In genomic region chr9:112422417-112423148, GRCh38 we compare ENCODE assay signal across 27 cellular contexts.
"Had no signal": no experiment of that assay in that cellular context is flagged by ENCODE, and none has a peak within 500 bp of the region (broad histone marks: within the 10 kb centered on the region; RNA-seq: fewer than 3 reads in every experiment).

No MANE protein-coding gene starts in this region.

- H3K4me3 Mint-ChIP-seq: activated CD4-positive, alpha-beta memory T cell treated with anti-CD3 and anti-CD28 coated beads, Interleukin-2, amount 10 ng/mL, durations not matched to agents 7 days and 5 days; activated CD4-positive, alpha-beta T cell treated with anti-CD3 and anti-CD28 coated beads, Interleukin-2, amount 10 ng/mL, durations not matched to agents 24 days and 14 days; activated T-cell treated with anti-CD3 and anti-CD28 coated beads, Interleukin-2, amount 50 U/mL, for 4 hours; brain; effector memory CD8-positive, alpha-beta T cell; natural killer cell treated with Interleukin-12 subunit alpha and Interleukin-12 subunit beta and Interleukin-15 and Interleukin-18, amount 100 ng/mL, for 72 hours; T-helper 2 cell treated with Interferon-gamma antibody and Interleukin-4, amounts not matched to agents 5 μg/mL and 100 μg/mL, for 36 hours had no signal

- H3K9me3 Mint-ChIP-seq: activated CD4-positive, alpha-beta memory T cell treated with anti-CD3 and anti-CD28 coated beads, Interleukin-2, amount 10 ng/mL, durations not matched to agents 7 days and 5 days; activated CD4-positive, alpha-beta T cell treated with anti-CD3 and anti-CD28 coated beads, Interleukin-2, amount 10 ng/mL, durations not matched to agents 24 days and 14 days; activated naive CD4-positive, alpha-beta T cell treated with anti-CD3 and anti-CD28 coated beads, Interleukin-2, amount 50 U/mL, for 72 hours; activated T-cell treated with anti-CD3 and anti-CD28 coated beads, Interleukin-2, amount 50 U/mL, for 4 hours; brain; effector memory CD8-positive, alpha-beta T cell; natural killer cell treated with Interleukin-12 subunit alpha and Interleukin-12 subunit beta and Interleukin-15 and Interleukin-18, amount 100 ng/mL, for 72 hours; T-helper 2 cell treated with Interferon-gamma antibody and Interleukin-4, amounts not matched to agents 5 μg/mL and 100 μg/mL, for 36 hours had no signal

- H3K4me1 Mint-ChIP-seq: activated CD4-positive, alpha-beta memory T cell treated with anti-CD3 and anti-CD28 coated beads, Interleukin-2, amount 10 ng/mL, durations not matched to agents 7 days and 5 days; brain had no signal

- ATAC-seq: activated T-cell treated with anti-CD3 and anti-CD28 coated beads, Interleukin-2, amount 50 U/mL, for 4 hours; effector memory CD8-positive, alpha-beta T cell; mucosa of descending colon; natural killer cell treated with Interleukin-12 subunit alpha and Interleukin-12 subunit beta and Interleukin-15 and Interleukin-18, amount 100 ng/mL, for 72 hours; right lobe of liver had no signal

- H3K27ac Mint-ChIP-seq: activated CD4-positive, alpha-beta memory T cell treated with anti-CD3 and anti-CD28 coated beads, Interleukin-2, amount 10 ng/mL, durations not matched to agents 7 days and 5 days; activated naive CD4-positive, alpha-beta T cell treated with anti-CD3 and anti-CD28 coated beads, Interleukin-2, amount 50 U/mL, for 72 hours; effector memory CD8-positive, alpha-beta T cell; natural killer cell treated with Interleukin-12 subunit alpha and Interleukin-12 subunit beta and Interleukin-15 and Interleukin-18, amount 100 ng/mL, for 72 hours; T-helper 2 cell treated with Interferon-gamma antibody and Interleukin-4, amounts not matched to agents 5 μg/mL and 100 μg/mL, for 36 hours had no signal

- H3K9me3 ChIP-seq: adrenal gland, esophagus muscularis mucosa, left ventricle myocardium inferior, mucosa of descending colon, right lobe of liver, testis, transverse colon had no signal

- DNase-seq: activated CD4-positive, alpha-beta memory T cell treated with anti-CD3 and anti-CD28 coated beads, Interleukin-2, amount 10 ng/mL, durations not matched to agents 7 days and 5 days; activated CD4-positive, alpha-beta T cell treated with anti-CD3 and anti-CD28 coated beads, Interleukin-2, amount 10 ng/mL, durations not matched to agents 24 days and 14 days; activated CD4-positive, CD25-positive, alpha-beta regulatory T cell treated with anti-CD3 and anti-CD28 coated beads, Interleukin-2, amount 50 U/mL, for 72 hours; activated naive CD4-positive, alpha-beta T cell; activated T-cell treated with anti-CD3 and anti-CD28 coated beads, Interleukin-2, amount 50 U/mL, for 4 hours; adrenal gland; aorta; cerebellar nuclear complex; dorsolateral prefrontal cortex; effector memory CD8-positive, alpha-beta T cell; foreskin melanocyte; left ventricle myocardium inferior; mucosa of descending colon; right lobe of liver; stimulated activated CD4-positive, alpha-beta T cell treated with anti-CD3 and anti-CD28 coated beads, Interleukin-2, amount 100 ng/mL, for 48 hours; stimulated activated naive CD8-positive, alpha-beta T cell treated with anti-CD3 and anti-CD28 coated beads, Interleukin-15, Interleukin-2, amounts not matched to agents 100 U/mL and 50 U/mL, for 24 hours; T-helper 1 cell; testis; transverse colon had no signal

- H3K27me3 Mint-ChIP-seq: activated CD4-positive, alpha-beta memory T cell treated with anti-CD3 and anti-CD28 coated beads, Interleukin-2, amount 10 ng/mL, durations not matched to agents 7 days and 5 days; activated CD4-positive, alpha-beta T cell treated with anti-CD3 and anti-CD28 coated beads, Interleukin-2, amount 10 ng/mL, durations not matched to agents 24 days and 14 days; brain; effector memory CD8-positive, alpha-beta T cell; natural killer cell treated with Interleukin-12 subunit alpha and Interleukin-12 subunit beta and Interleukin-15 and Interleukin-18, amount 100 ng/mL, for 72 hours had no signal

- H3K4me1 ChIP-seq: esophagus muscularis mucosa, left ventricle myocardium inferior, right lobe of liver, testis, transverse colon had no signal

- H3K27me3 ChIP-seq: adrenal gland, cardiac muscle cell, dorsolateral prefrontal cortex, esophagus muscularis mucosa, right lobe of liver, testis, transverse colon had no signal

- H3K4me3 ChIP-seq: adrenal gland, cardiac muscle cell, coronary artery, dorsolateral prefrontal cortex, esophagus muscularis mucosa, left ventricle myocardium inferior, lung, mucosa of descending colon, right lobe of liver, testis, transverse colon had no signal

- H3K27ac ChIP-seq: adrenal gland, cardiac muscle cell, coronary artery, dorsolateral prefrontal cortex, esophagus muscularis mucosa, left ventricle myocardium inferior, right lobe of liver, testis, transverse colon had no signal
